In the genomic region with DNA sequence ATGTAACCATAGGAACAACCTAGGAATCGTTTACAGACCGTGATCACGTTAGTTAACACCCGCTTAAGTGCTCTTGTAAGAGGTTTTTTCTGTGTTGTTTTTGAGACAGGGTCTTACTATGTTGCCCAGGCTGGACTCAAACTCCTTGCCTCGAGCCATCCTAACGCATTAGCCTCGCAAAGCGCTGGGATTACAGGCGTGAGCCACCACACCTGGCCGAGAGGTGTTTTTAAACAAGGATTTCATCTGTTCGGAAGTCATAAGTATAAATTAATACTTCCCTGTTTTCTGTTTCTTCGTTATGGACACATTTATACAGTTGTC, we compare ENCODE assay signal across 7 cellular contexts. TPM values are rescaled to one million over a fixed set of nuclear protein-coding genes. Genes with fewer than 3 reads are reported as not detected.
A peak's percentile ranks its signal among the peaks of the same experiment; 100 is the strongest.
DNase-seq lines count a peak whose midpoint lies in the region; FAIRE-seq and TF ChIP-seq lines count a peak whose summit lies in the region.

No MANE protein-coding gene starts in this region.

- peak overlapping the region; percentile 74 for H3K4me2 ChIP-seq in H9 (ENCODE audit: insufficient read depth, insufficient read length, low read length)
- H3K4me2 ChIP-seq in skeletal muscle satellite cell (ENCODE audit: low read length) = peak overlapping the region; percentile 90

- no peaks in the 10 kb centered on the region for H3K79me1 ChIP-seq in H9 (ENCODE audit: insufficient read depth, low read depth, low read length, poor library complexity, severe bottlenecking)

- no peak overlapping the region for H3T11ph ChIP-seq in H9 (ENCODE audit: low read length)

- H3K4me1 ChIP-seq in H9 (ENCODE audit: insufficient read depth, low read length) (peaks cover 12% of the 10 kb centered on the region), SJSA1 (replicated peaks) (peaks cover 5% of the 10 kb centered on the region; the same call in 1 of the 2 replicates), skeletal muscle satellite cell (ENCODE audit: control insufficient read depth, insufficient read depth, low read length) (peaks cover 9% of the 10 kb centered on the region)

- H2BK12ac ChIP-seq in H9 (ENCODE audit: insufficient read length, low read depth, low read length) = no peak overlapping the region

- no peaks in the 10 kb centered on the region for H4K20me1 ChIP-seq in H9 (ENCODE audit: control insufficient read depth, insufficient read depth, insufficient read length)

- no CpG with 5 or more reads among the region's 12 CpGs for WGBS in H9 (ENCODE audit: extremely low coverage, insufficient read length, low lambda C conversion rate)

- H2AFZ ChIP-seq in H9 (ENCODE audit: low read length) = no peak overlapping the region

- DNase-seq in H9 (no peak), SJSA1 (ENCODE audit: low read depth in 1 of 2, low spot score in 2 of 2) (no peak), fibroblast of the conjunctiva (ENCODE audit: low read depth) (peak; percentile 2), HTR-8/SVneo (ENCODE audit: insufficient read length, low spot score) (no peak), dedifferentiated amniotic fluid mesenchymal stem cell (ENCODE audit: extremely low spot score) (no peak)
- no peak for DNase-seq in activated CD8-positive, alpha-beta memory T cell treated with anti-CD3 and anti-CD28 coated beads, Interleukin-2, amount 50 U/mL, for 48 hours

- peaks cover 10 to 43% (median 26%) of the 10 kb centered on the region in 3 experiments; a peak in 6 of 7 replicates for H3K36me3 Mint-ChIP-seq in H9 (ENCODE audit: insufficient read depth in 1 of 3, low read depth in 3 of 3)

- H3K4me3 Mint-ChIP-seq in H9 = peak overlapping the region; percentile 94 to 95

- H2BK5ac ChIP-seq in H9 (ENCODE audit: insufficient read length, low read length) = no peak overlapping the region

- H3K27me3 ChIP-seq in H9 (ENCODE audit: insufficient read depth, low read length) = no peaks in the 10 kb centered on the region
- H3K27me3 ChIP-seq in SJSA1 (replicated peaks) = no peaks in the 10 kb centered on the region
- peaks cover 9% of the 10 kb centered on the region for H3K27me3 ChIP-seq in skeletal muscle satellite cell (ENCODE audit: control insufficient read depth, insufficient read depth, low read length)

- no peaks in the 10 kb centered on the region for H3K27me3 Mint-ChIP-seq in H9 (ENCODE audit: low read depth)

- H3K9ac ChIP-seq in H9 (ENCODE audit: extremely low read depth, insufficient read length, low read length) (peak overlapping the region; percentile 92), skeletal muscle satellite cell (ENCODE audit: low read depth, low read length) (peak overlapping the region; percentile 84)

- H3K27ac ChIP-seq in H9 (ENCODE audit: insufficient read length, low read depth, low read length) = peak overlapping the region; percentile 41
- H3K27ac ChIP-seq in SJSA1 = no peak overlapping the region

- peaks cover 1 to 3% of the 10 kb centered on the region in 2 experiments; a peak in 3 of 5 replicates for H3K9me3 Mint-ChIP-seq in H9

- no peak overlapping the region for H3K14ac ChIP-seq in H9 (ENCODE audit: insufficient read depth, low read length)

- H2BK20ac ChIP-seq in H9 (ENCODE audit: low read depth, low read length, poor library complexity, severe bottlenecking) = no peak overlapping the region

- H3K36me3 ChIP-seq in SJSA1 (peaks cover 33% of the 10 kb centered on the region), skeletal muscle satellite cell (ENCODE audit: insufficient read depth, low read length) (peaks cover 14% of the 10 kb centered on the region)

- H3K4me1 Mint-ChIP-seq in H9 = peaks cover 55 to 58% of the 10 kb centered on the region in 2 experiments

- H3K9me3 ChIP-seq in H9 (ENCODE audit: control insufficient read depth, low read depth, low read length) = no peaks in the 10 kb centered on the region
- H3K9me3 ChIP-seq in SJSA1 (replicated peaks) = no peaks in the 10 kb centered on the region
- H3K9me3 ChIP-seq in skeletal muscle satellite cell (replicated peaks; ENCODE audit: low read length) = no peaks in the 10 kb centered on the region

- H3K4ac ChIP-seq in H9 (ENCODE audit: low read depth, low read length) = no peak overlapping the region

- H3K79me2 ChIP-seq in H9 (ENCODE audit: insufficient read depth, low read length) = peaks cover 22% of the 10 kb centered on the region; the same call in 1 of the 2 replicates

- H3K4me3 ChIP-seq in SJSA1 (peak overlapping the region; percentile 76), skeletal muscle satellite cell (ENCODE audit: low read length) (peak overlapping the region; percentile 100)

- no peak overlapping the region for H4K8ac ChIP-seq in H9 (replicated peaks; ENCODE audit: insufficient read length, low read depth, low read length)

- peak overlapping the region; percentile 73 to 91 (median 90); a peak in 6 of 7 replicates for H3K27ac Mint-ChIP-seq in H9

- H2BK120ac ChIP-seq in H9 (ENCODE audit: low read depth, low read length, poor library complexity, severe bottlenecking) = no peak overlapping the region

- peak overlapping the region; percentile 53 for H3K18ac ChIP-seq in H9 (ENCODE audit: insufficient read length, low read depth, low read length)

- H2AK5ac ChIP-seq in H9 (ENCODE audit: insufficient read length, low read length) = no peak overlapping the region

- no peak overlapping the region for H2BK15ac ChIP-seq in H9 (ENCODE audit: low read depth, low read length)

- no peak overlapping the region for H4K91ac ChIP-seq in H9 (ENCODE audit: insufficient read length, low read depth, low read length)

- no peak overlapping the region for H4K5ac ChIP-seq in H9 (ENCODE audit: insufficient read length, low read depth, low read length)

- FAIRE-seq in HTR-8/SVneo (lab: Jason Lieb, UNC) = no peak

- no peak for TF ChIP-seq CTCF in H9 (conservative IDR thresholded peaks at IDR 0.05)

- H3K23me2 ChIP-seq in H9 (ENCODE audit: insufficient read length, low read depth, low read length, poor library complexity, severe bottlenecking) = peaks cover 2% of the 10 kb centered on the region

- no peak overlapping the region for H3K56ac ChIP-seq in H9 (ENCODE audit: insufficient read length, low read depth, low read length)

- H3K23ac ChIP-seq in H9 (ENCODE audit: insufficient read length, low read depth, low read length) = no peak overlapping the region

RNA-seq across cellular contexts. Expression of a gene that starts 0.7 kb away (rescaled TPM):
- 85.8 and 86.3 TPM in 2 replicates for total RNA-seq in H9 (2021)
- total RNA-seq in SJSA1 (2014; rRNA removed; shearing (Covaris generic)) = 26.6 and 29.4 TPM in 2 replicates
- 28.2 and 35.2 TPM in 2 replicates for total RNA-seq in skeletal muscle satellite cell (2012; rRNA removed)

RNA-seq across cellular contexts. Expression of a gene that starts 45.6 kb away (rescaled TPM):
- total RNA-seq in H9 (2021) = 0.57 and 0.59 TPM in 2 replicates
- 0.08 TPM in 1 of 2 replicates, not detected in the other for total RNA-seq in SJSA1 (2014; rRNA removed; shearing (Covaris generic))
- total RNA-seq in skeletal muscle satellite cell (2012; rRNA removed) = under 0.01 TPM in 1 of 2 replicates, not detected in the other
